Comparison of ENCODE assay signal across 26 cellular contexts in genomic region chr2:231816327-231817026, GRCh38.
"Had no signal": no experiment of that assay in that cellular context is flagged by ENCODE, and none has a peak within 500 bp of the region (broad histone marks: within the 10 kb centered on the region; RNA-seq: fewer than 3 reads in every experiment).

No MANE protein-coding gene starts in this region.

- H3K27me3 ChIP-seq: left lung, neural progenitor cell, neutrophil, right atrium auricular region, spleen, tibial nerve, uterus had no signal

- H3K79me2 ChIP-seq: parathyroid adenoma had no signal

- H3K4me1 ChIP-seq: left lung, lower lobe of right lung, neural progenitor cell, parathyroid adenoma, right atrium auricular region, spleen, tibial nerve, uterus had no signal

- H3K4me2 ChIP-seq: neural progenitor cell had no signal

- H3K9ac ChIP-seq: neural progenitor cell, parathyroid adenoma had no signal

- DNase-seq: hippocampal formation; kidney glomerular epithelial cell; left cardiac atrium; left lung; lower lobe of right lung; mammary epithelial cell; mesenchymal stem cell; naive B cell; natural killer cell; nephron progenitor cell; occipital lobe; spleen; stimulated activated CD4-positive, alpha-beta T cell treated with anti-CD3 and anti-CD28 coated beads, Interleukin-4, amount 100 ng/mL, for 24 hours; stimulated activated naive CD4-positive, alpha-beta T cell treated with Interleukin-2 at 50 U/mL for 16 hours; stimulated activated naive CD8-positive, alpha-beta T cell treated with anti-CD3 and anti-CD28 coated beads, Interleukin-15, amount 100 ng/mL, for 72 hours; substantia nigra; uterus had no signal

- H3K36me3 ChIP-seq: neural progenitor cell, neutrophil, uterus had no signal

- H2AFZ ChIP-seq: neural progenitor cell, parathyroid adenoma had no signal

- H3K9me3 ChIP-seq: lower lobe of right lung, neutrophil, right atrium auricular region, uterus had no signal

- ATAC-seq: left cardiac atrium; left lung; lower lobe of right lung; natural killer cell; sciatic nerve; stimulated activated effector memory CD8-positive, alpha-beta T cell treated with anti-CD3 and anti-CD28 coated beads, Interleukin-12 subunit alpha, Interleukin-12 subunit beta, amount 100 ng/mL, for 72 hours; stimulated activated naive CD8-positive, alpha-beta T cell treated with anti-CD3 and anti-CD28 coated beads, Interleukin-15, amount 100 ng/mL, for 72 hours had no signal

- H3K27ac ChIP-seq: left lung, lower lobe of right lung, neural progenitor cell, neutrophil, parathyroid adenoma, right atrium auricular region, skin epidermis, spleen, tibial nerve, uterus had no signal

- FAIRE-seq: keratinocyte had no signal

- H3K4me3 ChIP-seq: left lung, lower lobe of right lung, neural progenitor cell, right atrium auricular region, skin epidermis, spleen, tibial nerve, uterus had no signal
